ENCODE assay signal across 12 cellular contexts in the genomic region with DNA sequence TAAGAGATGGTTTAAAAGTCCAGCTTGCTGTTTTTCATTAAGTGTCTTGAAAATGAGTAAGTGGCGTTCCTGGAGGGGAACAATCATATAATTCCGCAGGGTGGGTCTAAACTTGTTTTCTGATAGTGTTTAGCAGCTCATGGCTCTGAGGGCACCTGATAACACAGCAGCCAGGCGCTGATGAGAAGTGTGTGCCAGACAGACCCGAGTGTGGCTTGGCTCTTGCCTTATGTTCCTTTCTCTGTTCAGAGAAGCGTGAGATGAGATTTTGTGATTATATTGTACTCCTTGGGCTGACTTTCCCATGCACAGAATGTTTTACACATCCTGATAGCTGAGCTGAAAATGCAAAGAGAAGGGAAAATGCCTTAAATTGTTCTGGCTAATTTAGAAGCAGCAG.
DNase-seq lines count a peak whose midpoint lies in the region; ATAC-seq, FAIRE-seq and TF ChIP-seq lines count a peak whose summit lies in the region.
"Had no signal": no experiment of that assay in that cellular context is flagged by ENCODE, and none has a peak within 500 bp of the region (broad histone marks: within the 10 kb centered on the region; RNA-seq: fewer than 3 reads in every experiment).

No MANE protein-coding gene starts in this region.

- peaks cover 28% of the 10 kb centered on the region for H3K36me3 Mint-ChIP-seq in neural progenitor cell
- peaks cover 3% of the 10 kb centered on the region for H3K36me3 Mint-ChIP-seq in activated T-helper 2 cell treated with anti-CD3 and anti-CD28 coated beads, Interferon-gamma antibody, Interleukin-2, Interleukin-4, amounts not matched to agents 10 μg/mL and 5 μg/mL and 100 μg/mL, durations not matched to agents 14 hours and 24 hours and 36 hours (ENCODE audit: low read depth)

- H3K9me3 ChIP-seq in BE2C (no peaks in the 10 kb centered on the region), SJSA1 (replicated peaks) (no peaks in the 10 kb centered on the region), endothelial cell of umbilical vein (replicated peaks; ENCODE audit: control insufficient read depth, insufficient read depth, low read length) (no peaks in the 10 kb centered on the region), neural progenitor cell (ENCODE audit: low read depth) (no peaks in the 10 kb centered on the region)
- H3K9me3 ChIP-seq: tibial nerve had no signal

- peaks cover 76% of the 10 kb centered on the region for H3K4me1 Mint-ChIP-seq in neural progenitor cell
- peaks cover 22% of the 10 kb centered on the region for H3K4me1 Mint-ChIP-seq in activated T-helper 2 cell treated with anti-CD3 and anti-CD28 coated beads, Interferon-gamma antibody, Interleukin-2, Interleukin-4, amounts not matched to agents 10 μg/mL and 5 μg/mL and 100 μg/mL, durations not matched to agents 14 hours and 24 hours and 36 hours (ENCODE audit: low read depth)

- peaks cover 23% of the 10 kb centered on the region for H3F3A ChIP-seq in neural progenitor cell (ENCODE audit: low read depth)

- H3K27me3 ChIP-seq in BE2C (no peaks in the 10 kb centered on the region), SJSA1 (replicated peaks) (no peaks in the 10 kb centered on the region), endothelial cell of umbilical vein (ENCODE audit: control insufficient read depth in 2 of 2, insufficient read depth in 2 of 2, low read length in 2 of 2) (no peaks in the 10 kb centered on the region), neural progenitor cell (no peaks in the 10 kb centered on the region)
- H3K27me3 ChIP-seq: tibial nerve had no signal

- H3K27ac ChIP-seq in SJSA1 (peak overlapping the region; percentile 68), endothelial cell of umbilical vein (ENCODE audit: insufficient read depth, low read depth, low read length) (peak overlapping the region; percentile 56), neural progenitor cell (peak overlapping the region; percentile 69)

- H3K27ac Mint-ChIP-seq in neural progenitor cell: peak overlapping the region; percentile 92
- H3K27ac Mint-ChIP-seq in activated T-helper 2 cell treated with anti-CD3 and anti-CD28 coated beads, Interferon-gamma antibody, Interleukin-2, Interleukin-4, amounts not matched to agents 10 μg/mL and 5 μg/mL and 100 μg/mL, durations not matched to agents 14 hours and 24 hours and 36 hours: no peak overlapping the region
- H3K27ac Mint-ChIP-seq: activated T-helper 17 cell treated with anti-CD3 and anti-CD28 coated beads, Interleukin-2, amount 50 U/mL, for 72 hours; T-helper 1 cell treated with Interleukin-12 subunit alpha and Interleukin-12 subunit beta and Interleukin-4 antibody, amounts not matched to agents 30 μg/mL and 1 μg/mL, for 36 hours had no signal

- no peak overlapping the region for H3K4me2 ChIP-seq in endothelial cell of umbilical vein (ENCODE audit: insufficient read depth, low read length)
- H3K4me2 ChIP-seq in neural progenitor cell: peak overlapping the region; percentile 41

- FAIRE-seq in endothelial cell of umbilical vein (lab: Jason Lieb, UNC): no peak
- FAIRE-seq: endometrium had no signal

- DNase-seq in BE2C (peak; percentile 49), SJSA1 (ENCODE audit: low read depth in 1 of 2, low spot score in 2 of 2) (no peak), endothelial cell of umbilical vein (ENCODE audit: low read depth, low spot score) (peak; percentile 53), neural progenitor cell (ENCODE audit: low spot score) (peak; percentile 75)
- DNase-seq in activated T-helper 2 cell treated with anti-CD3 and anti-CD28 coated beads, Interferon-gamma antibody, Interleukin-2, Interleukin-4, amounts not matched to agents 10 μg/mL and 5 μg/mL and 100 μg/mL, durations not matched to agents 14 hours and 24 hours and 36 hours (ENCODE audit: low spot score): no peak
- no peak for DNase-seq in activated CD4-positive, alpha-beta T cell treated with anti-CD3 and anti-CD28 coated beads for 1 hour

- TF ChIP-seq CTCF in BE2C (IDR thresholded peaks at IDR 0.05; ENCODE audit: low read depth, low read length) (no peak), endothelial cell of umbilical vein (IDR thresholded peaks at IDR 0.05; ENCODE audit: extremely low read depth in 1 of 2, insufficient read depth in 1 of 2, low read depth in 1 of 2, low read length in 2 of 2) (no peak), neural progenitor cell (IDR thresholded peaks at IDR 0.05) (no peak)

- no TSS peak for BruUV-seq in endothelial cell of umbilical vein (replicated peaks; lab: Mats Ljungman, UMichigan)

- H3K4me3 ChIP-seq in BE2C (ENCODE audit: low read depth, low read length) (no peak overlapping the region), SJSA1 (no peak overlapping the region), endothelial cell of umbilical vein (replicated peaks in 1 of 3; ENCODE audit: insufficient read depth in 1 of 3, low read depth in 1 of 3, low read length in 3 of 3) (no peak overlapping the region), neural progenitor cell (no peak overlapping the region)
- H3K4me3 ChIP-seq: tibial nerve had no signal

- H3K79me2 ChIP-seq in endothelial cell of umbilical vein (ENCODE audit: control insufficient read depth, insufficient read depth, low read length) (peaks cover 38% of the 10 kb centered on the region), neural progenitor cell (ENCODE audit: low read depth) (peaks cover 10% of the 10 kb centered on the region)

- H4K20me1 ChIP-seq in endothelial cell of umbilical vein (replicated peaks; ENCODE audit: control insufficient read depth, extremely low read depth, insufficient read depth, low read length) (no peaks in the 10 kb centered on the region), neural progenitor cell (ENCODE audit: low read depth) (peaks cover 38% of the 10 kb centered on the region)

- dilution Hi-C loops in endothelial cell of umbilical vein (cut with MboI; ENCODE audit: extremely low pct_ligation_motif_present, low sequenced_read_pairs): no loop called here

- TF ChIP-seq POLR2A in endothelial cell of umbilical vein (IDR thresholded peaks at IDR 0.05; ENCODE audit: low read depth, low read length): no peak

- H2AFZ ChIP-seq in endothelial cell of umbilical vein (ENCODE audit: low read depth, low read length): no peak overlapping the region
- no peak overlapping the region for H2AFZ ChIP-seq in neural progenitor cell (replicated peaks)

- H3K4me1 ChIP-seq in BE2C (peaks cover 11% of the 10 kb centered on the region), SJSA1 (replicated peaks) (peaks cover 31% of the 10 kb centered on the region), endothelial cell of umbilical vein (ENCODE audit: control insufficient read depth, extremely low read depth, insufficient read depth, low read length) (peaks cover 9% of the 10 kb centered on the region), neural progenitor cell (peaks cover 63% of the 10 kb centered on the region)

- H3K36me3 ChIP-seq in BE2C (no peaks in the 10 kb centered on the region; the same call in none of the 2 replicates), SJSA1 (peaks cover 60% of the 10 kb centered on the region), endothelial cell of umbilical vein (ENCODE audit: control insufficient read depth in 2 of 2, extremely low read depth in 1 of 2, insufficient read depth in 2 of 2, low read length in 2 of 2) (peaks cover 0 to 4% of the 10 kb centered on the region in 2 experiments), neural progenitor cell (no peaks in the 10 kb centered on the region)

- no peak overlapping the region for H3K4me3 Mint-ChIP-seq in neural progenitor cell
- no peak overlapping the region for H3K4me3 Mint-ChIP-seq in activated T-helper 2 cell treated with anti-CD3 and anti-CD28 coated beads, Interferon-gamma antibody, Interleukin-2, Interleukin-4, amounts not matched to agents 10 μg/mL and 5 μg/mL and 100 μg/mL, durations not matched to agents 14 hours and 24 hours and 36 hours (ENCODE audit: low read depth)
- H3K4me3 Mint-ChIP-seq: activated T-helper 17 cell treated with anti-CD3 and anti-CD28 coated beads, Interleukin-2, amount 50 U/mL, for 72 hours; T-helper 1 cell treated with Interleukin-12 subunit alpha and Interleukin-12 subunit beta and Interleukin-4 antibody, amounts not matched to agents 30 μg/mL and 1 μg/mL, for 36 hours had no signal

- intact Hi-C loops in endothelial cell of umbilical vein (cut with micrococcal nuclease): no loop called here
- intact Hi-C loops in activated T-helper 2 cell treated with anti-CD3 and anti-CD28 coated beads, Interferon-gamma antibody, Interleukin-2, Interleukin-4, amounts not matched to agents 10 μg/mL and 5 μg/mL and 100 μg/mL, durations not matched to agents 14 hours and 24 hours and 36 hours (cut with micrococcal nuclease): no loop called here

- H3K9ac ChIP-seq in endothelial cell of umbilical vein (replicated peaks; ENCODE audit: extremely low read depth, insufficient read depth, low read length): peak overlapping the region; percentile 24
- H3K9ac ChIP-seq in neural progenitor cell: no peak overlapping the region

- H3K27me3 Mint-ChIP-seq in neural progenitor cell (ENCODE audit: insufficient read depth, low read depth): peaks cover 4% of the 10 kb centered on the region
- peaks cover 2% of the 10 kb centered on the region for H3K27me3 Mint-ChIP-seq in activated T-helper 2 cell treated with anti-CD3 and anti-CD28 coated beads, Interferon-gamma antibody, Interleukin-2, Interleukin-4, amounts not matched to agents 10 μg/mL and 5 μg/mL and 100 μg/mL, durations not matched to agents 14 hours and 24 hours and 36 hours (ENCODE audit: low read depth)
- H3K27me3 Mint-ChIP-seq: activated T-helper 17 cell treated with anti-CD3 and anti-CD28 coated beads, Interleukin-2, amount 50 U/mL, for 72 hours had no signal

- ATAC-seq in GM21717 (IDR thresholded peaks at IDR 0.05; ENCODE audit: unreplicated experiment): no peak
- ATAC-seq in HG03039 (IDR thresholded peaks at IDR 0.05; ENCODE audit: unreplicated experiment): no peak
- ATAC-seq: activated T-helper 17 cell treated with anti-CD3 and anti-CD28 coated beads, Interleukin-2, amount 50 U/mL, for 72 hours had no signal

- no peaks in the 10 kb centered on the region for H3K9me3 Mint-ChIP-seq in neural progenitor cell
- H3K9me3 Mint-ChIP-seq in activated T-helper 2 cell treated with anti-CD3 and anti-CD28 coated beads, Interferon-gamma antibody, Interleukin-2, Interleukin-4, amounts not matched to agents 10 μg/mL and 5 μg/mL and 100 μg/mL, durations not matched to agents 14 hours and 24 hours and 36 hours: no peaks in the 10 kb centered on the region
- H3K9me3 Mint-ChIP-seq: activated T-helper 17 cell treated with anti-CD3 and anti-CD28 coated beads, Interleukin-2, amount 50 U/mL, for 72 hours; T-helper 1 cell treated with Interleukin-12 subunit alpha and Interleukin-12 subunit beta and Interleukin-4 antibody, amounts not matched to agents 30 μg/mL and 1 μg/mL, for 36 hours had no signal

- CTCF ChIA-PET in endothelial cell of umbilical vein (lab: Charles Lee): interaction anchor here (0.7 to 2.0 kb wide), 6 partner anchors 10 to 219 kb away, joined by 3 to 7 read pairs (median 3); no protein-coding TSS in a partner anchor

- POLR2A ChIA-PET in endothelial cell of umbilical vein (lab: Charles Lee): no interaction called here

- no peaks in the 10 kb centered on the region for H3K9me1 ChIP-seq in endothelial cell of umbilical vein (replicated peaks; ENCODE audit: control insufficient read depth, extremely low read depth, insufficient read depth, low read length)

TF ChIP-seq in endothelial cell of umbilical vein, 7 proteins besides CTCF, POLR2A, EP300 and RAD21 (continues in another document):
- TF ChIP-seq JUN (IDR thresholded peaks at IDR 0.05; ENCODE audit: borderline replicate concordance, insufficient read depth, insufficient read length, low read depth): no peak

Comparison
In these comparisons a context has a peak if more than half of its experiments do, and no peak if none do; other contexts are left out.
1. DNase-seq: peak in BE2C (single experiment), endothelial cell of umbilical vein (single experiment) and neural progenitor cell (single experiment); none in SJSA1 (0 of 2), activated T-helper 2 cell treated with anti-CD3 and anti-CD28 coated beads, Interferon-gamma antibody, Interleukin-2, Interleukin-4, amounts not matched to agents 10 μg/mL and 5 μg/mL and 100 μg/mL, durations not matched to agents 14 hours and 24 hours and 36 hours (single experiment) and activated CD4-positive, alpha-beta T cell treated with anti-CD3 and anti-CD28 coated beads for 1 hour (single experiment).
2. Peak in every context shown above with its lines, with median percentiles within 50 percentile points of each other: H3K27ac ChIP-seq.